21 cellular contexts compared by ENCODE assay signal in genomic region chr10:18279202-18279601, GRCh38.
DNase-seq lines count a peak whose midpoint lies in the region; ATAC-seq, FAIRE-seq and TF ChIP-seq lines count a peak whose summit lies in the region.
"Had no signal": no experiment of that assay in that cellular context is flagged by ENCODE, and none has a peak within 500 bp of the region (broad histone marks: within the 10 kb centered on the region; RNA-seq: fewer than 3 reads in every experiment).

No MANE protein-coding gene starts in this region.

- no peak for ATAC-seq in GM18867 (IDR thresholded peaks at IDR 0.05; ENCODE audit: unreplicated experiment)
- ATAC-seq: gastrocnemius medialis; Panc1; stimulated activated effector memory CD8-positive, alpha-beta T cell treated with anti-CD3 and anti-CD28 coated beads, Interleukin-12 subunit alpha, Interleukin-12 subunit beta, amount 100 ng/mL, for 72 hours had no signal

- DNase-seq in MG63 (peak; percentile 40), astrocyte (ENCODE audit: low read depth) (peak; percentile 25), keratinocyte (ENCODE audit: low read depth, low spot score) (no peak), chondrocyte (ENCODE audit: low spot score) (no peak), cerebellum (ENCODE audit: low spot score) (no peak), neural progenitor cell (ENCODE audit: low spot score) (no peak)
- DNase-seq: activated B cell treated with CpG ODN at 0.5 μM for 24 hours; activated effector memory CD4-positive, alpha-beta T cell treated with anti-CD3 and anti-CD28 coated beads, Interleukin-2, amount 50 U/mL, for 16 hours; DMS153; gastrocnemius medialis; KBM-7; NCI-H1930; NCI-H526; trophoblast cell had no signal

- H3K9ac ChIP-seq in BLaER1 treated with 17β-estradiol and CSF1 and Interleukin-3, amounts not matched to agents 10 nM and 100 nM = peak overlapping the region in 4 of 11 experiments; percentile 38 to 73 (median 65); a peak in 6 of 22 replicates
- no peak overlapping the region for H3K9ac ChIP-seq in astrocyte (ENCODE audit: low read length)
- H3K9ac ChIP-seq in keratinocyte (ENCODE audit: control insufficient read depth, extremely low read depth, insufficient read depth, low read length) = no peak overlapping the region
- no peak overlapping the region for H3K9ac ChIP-seq in neural progenitor cell

- dilution Hi-C loops in keratinocyte (cut with MboI; ENCODE audit: extremely low pct_ligation_motif_present, low sequenced_read_pairs) = no loop called here

- FAIRE-seq in astrocyte (lab: Jason Lieb, UNC) (no peak), keratinocyte (lab: Jason Lieb, UNC) (no peak)

- no peaks in the 10 kb centered on the region for H3K9me1 ChIP-seq in keratinocyte (ENCODE audit: control insufficient read depth, extremely low read depth, insufficient read depth, low read length)

- H3K27ac Mint-ChIP-seq in astrocyte (ENCODE audit: unreplicated experiment) (no peak overlapping the region), chondrocyte (ENCODE audit: unreplicated experiment) (no peak overlapping the region), neural progenitor cell (no peak overlapping the region)
- H3K27ac Mint-ChIP-seq: activated B cell treated with CpG ODN at 0.5 μM for 24 hours; B cell; mesothelial cell of epicardium; stimulated activated effector memory CD8-positive, alpha-beta T cell treated with anti-CD3 and anti-CD28 coated beads, Interleukin-12 subunit alpha, Interleukin-12 subunit beta, amount 100 ng/mL, for 72 hours had no signal

- no peaks in the 10 kb centered on the region for H3F3A ChIP-seq in neural progenitor cell (ENCODE audit: low read depth)

- H3K36me3 Mint-ChIP-seq in astrocyte (ENCODE audit: low read depth, unreplicated experiment) (no peaks in the 10 kb centered on the region), chondrocyte (ENCODE audit: low read depth) (no peaks in the 10 kb centered on the region), neural progenitor cell (no peaks in the 10 kb centered on the region)
- H3K36me3 Mint-ChIP-seq: mesothelial cell of epicardium; stimulated activated effector memory CD8-positive, alpha-beta T cell treated with anti-CD3 and anti-CD28 coated beads, Interleukin-12 subunit alpha, Interleukin-12 subunit beta, amount 100 ng/mL, for 72 hours had no signal

- H3K27me3 ChIP-seq in BLaER1 treated with 17β-estradiol and CSF1 and Interleukin-3, amounts not matched to agents 10 nM and 100 nM = no peaks in the 10 kb centered on the region
- H3K27me3 ChIP-seq in MG63 (no peaks in the 10 kb centered on the region; the same call in 1 of the 2 replicates), astrocyte (ENCODE audit: insufficient read depth, low read length) (no peaks in the 10 kb centered on the region), keratinocyte (ENCODE audit: control insufficient read depth, extremely low read depth, insufficient read depth, low read length) (no peaks in the 10 kb centered on the region), neural progenitor cell (no peaks in the 10 kb centered on the region)
- H3K27me3 ChIP-seq: ascending aorta, gastrocnemius medialis had no signal

- no peak overlapping the region for H3K4me3 ChIP-seq in BLaER1 treated with 17β-estradiol and CSF1 and Interleukin-3, amounts not matched to agents 10 nM and 100 nM
- no peak overlapping the region for H3K4me3 ChIP-seq in MG63
- no peak overlapping the region for H3K4me3 ChIP-seq in astrocyte (ENCODE audit: insufficient read depth, low read depth, low read length)
- H3K4me3 ChIP-seq in keratinocyte (ENCODE audit: control insufficient read depth in 2 of 3, extremely low read depth in 1 of 3, insufficient read depth in 2 of 3, low read depth in 1 of 3, low read length in 3 of 3) = no peak overlapping the region
- no peak overlapping the region for H3K4me3 ChIP-seq in neural progenitor cell
- H3K4me3 ChIP-seq: ascending aorta, gastrocnemius medialis had no signal

- H3K79me2 ChIP-seq in astrocyte (ENCODE audit: insufficient read depth, low read length) = no peaks in the 10 kb centered on the region
- H3K79me2 ChIP-seq in keratinocyte (ENCODE audit: control insufficient read depth, insufficient read depth, low read length) = no peaks in the 10 kb centered on the region
- H3K79me2 ChIP-seq in neural progenitor cell (ENCODE audit: low read depth) = no peaks in the 10 kb centered on the region

- no peaks in the 10 kb centered on the region for H3K36me3 ChIP-seq in BLaER1 treated with 17β-estradiol and CSF1 and Interleukin-3, amounts not matched to agents 10 nM and 100 nM
- H3K36me3 ChIP-seq in MG63 = no peaks in the 10 kb centered on the region
- no peaks in the 10 kb centered on the region for H3K36me3 ChIP-seq in astrocyte (ENCODE audit: insufficient read depth, low read length)
- H3K36me3 ChIP-seq in keratinocyte (ENCODE audit: control insufficient read depth in 2 of 2, extremely low read depth in 1 of 2, insufficient read depth in 2 of 2, low read length in 2 of 2) = no peaks in the 10 kb centered on the region
- no peaks in the 10 kb centered on the region for H3K36me3 ChIP-seq in neural progenitor cell
- H3K36me3 ChIP-seq: ascending aorta, gastrocnemius medialis had no signal

- H3K4me1 Mint-ChIP-seq in astrocyte (ENCODE audit: low read depth, unreplicated experiment) = peaks cover 4% of the 10 kb centered on the region
- no peaks in the 10 kb centered on the region for H3K4me1 Mint-ChIP-seq in chondrocyte (ENCODE audit: low read depth)
- H3K4me1 Mint-ChIP-seq in neural progenitor cell = peaks cover 3% of the 10 kb centered on the region
- H3K4me1 Mint-ChIP-seq: activated B cell treated with CpG ODN at 0.5 μM for 24 hours; B cell; mesothelial cell of epicardium; stimulated activated effector memory CD8-positive, alpha-beta T cell treated with anti-CD3 and anti-CD28 coated beads, Interleukin-12 subunit alpha, Interleukin-12 subunit beta, amount 100 ng/mL, for 72 hours had no signal

- peaks cover 0 to 27% (median 10%) of the 10 kb centered on the region in 10 experiments; a peak in 11 of 20 replicates for H3K4me1 ChIP-seq in BLaER1 treated with 17β-estradiol and CSF1 and Interleukin-3, amounts not matched to agents 10 nM and 100 nM
- H3K4me1 ChIP-seq in astrocyte (ENCODE audit: insufficient read depth, low read length) (no peaks in the 10 kb centered on the region), keratinocyte (ENCODE audit: control insufficient read depth, extremely low read depth, insufficient read depth, low read length) (peaks cover 4% of the 10 kb centered on the region), neural progenitor cell (peaks cover 7% of the 10 kb centered on the region)
- H3K4me1 ChIP-seq: ascending aorta, gastrocnemius medialis had no signal

- H3K27ac ChIP-seq in BLaER1 treated with 17β-estradiol and CSF1 and Interleukin-3, amounts not matched to agents 10 nM and 100 nM = peak overlapping the region in 8 of 11 experiments; percentile 14 to 92 (median 72); a peak in 14 of 22 replicates
- H3K27ac ChIP-seq in astrocyte (ENCODE audit: low read depth, low read length) = no peak overlapping the region
- H3K27ac ChIP-seq in keratinocyte (ENCODE audit: control insufficient read depth, insufficient read depth, low read length) = no peak overlapping the region
- no peak overlapping the region for H3K27ac ChIP-seq in neural progenitor cell
- H3K27ac ChIP-seq: ascending aorta, gastrocnemius medialis had no signal

- H2AFZ ChIP-seq in astrocyte (ENCODE audit: low read depth, low read length) (no peak overlapping the region), keratinocyte (ENCODE audit: control insufficient read depth, low read length) (no peak overlapping the region), neural progenitor cell (replicated peaks) (no peak overlapping the region)

- H3K9me3 Mint-ChIP-seq in astrocyte (ENCODE audit: unreplicated experiment) (no peaks in the 10 kb centered on the region), chondrocyte (ENCODE audit: low read depth) (no peaks in the 10 kb centered on the region), neural progenitor cell (peaks cover 3% of the 10 kb centered on the region)
- H3K9me3 Mint-ChIP-seq: activated B cell treated with CpG ODN at 0.5 μM for 24 hours; mesothelial cell of epicardium; stimulated activated effector memory CD8-positive, alpha-beta T cell treated with anti-CD3 and anti-CD28 coated beads, Interleukin-12 subunit alpha, Interleukin-12 subunit beta, amount 100 ng/mL, for 72 hours had no signal

- TF ChIP-seq CTCF in astrocyte (IDR thresholded peaks at IDR 0.05; ENCODE audit: insufficient read depth, low read depth, low read length) (no peak), keratinocyte (optimal IDR thresholded peaks at IDR 0.05 in 1 of 3, IDR thresholded peaks at IDR 0.05 in 1 of 3, conservative IDR thresholded peaks at IDR 0.05 in 1 of 3; ENCODE audit: extremely low read depth in 1 of 3, insufficient read depth in 2 of 3, low read length in 3 of 3) (no peak), chondrocyte (IDR thresholded peaks at IDR 0.05) (no peak), neural progenitor cell (IDR thresholded peaks at IDR 0.05) (no peak)

- H3K4me3 Mint-ChIP-seq in astrocyte (ENCODE audit: unreplicated experiment) (no peak overlapping the region), chondrocyte (ENCODE audit: unreplicated experiment) (no peak overlapping the region), neural progenitor cell (no peak overlapping the region)
- H3K4me3 Mint-ChIP-seq: activated B cell treated with CpG ODN at 0.5 μM for 24 hours; B cell; mesothelial cell of epicardium; stimulated activated effector memory CD8-positive, alpha-beta T cell treated with anti-CD3 and anti-CD28 coated beads, Interleukin-12 subunit alpha, Interleukin-12 subunit beta, amount 100 ng/mL, for 72 hours had no signal

- H3K27me3 Mint-ChIP-seq in astrocyte (ENCODE audit: low read depth, unreplicated experiment) = no peaks in the 10 kb centered on the region
- no peaks in the 10 kb centered on the region for H3K27me3 Mint-ChIP-seq in chondrocyte (ENCODE audit: low read depth)
- H3K27me3 Mint-ChIP-seq in neural progenitor cell (ENCODE audit: insufficient read depth, low read depth) = no peaks in the 10 kb centered on the region

- no peaks in the 10 kb centered on the region for H4K20me1 ChIP-seq in BLaER1 treated with 17β-estradiol and CSF1 and Interleukin-3, amounts not matched to agents 10 nM and 100 nM
- no peaks in the 10 kb centered on the region for H4K20me1 ChIP-seq in astrocyte (ENCODE audit: insufficient read depth, low read length)
- no peaks in the 10 kb centered on the region for H4K20me1 ChIP-seq in keratinocyte (ENCODE audit: control insufficient read depth, extremely low read depth, insufficient read depth, low read length)
- no peaks in the 10 kb centered on the region for H4K20me1 ChIP-seq in neural progenitor cell (ENCODE audit: low read depth)

- H3K9me3 ChIP-seq in BLaER1 treated with 17β-estradiol and CSF1 and Interleukin-3, amounts not matched to agents 10 nM and 100 nM (replicated peaks in 1 of 11) = no peaks in the 10 kb centered on the region
- H3K9me3 ChIP-seq in MG63 = no peaks in the 10 kb centered on the region
- H3K9me3 ChIP-seq in astrocyte (ENCODE audit: insufficient read depth, low read depth, low read length) = no peaks in the 10 kb centered on the region
- H3K9me3 ChIP-seq in keratinocyte (ENCODE audit: control insufficient read depth, low read depth, low read length) = no peaks in the 10 kb centered on the region
- H3K9me3 ChIP-seq in neural progenitor cell (ENCODE audit: low read depth) = no peaks in the 10 kb centered on the region
- H3K9me3 ChIP-seq: ascending aorta, gastrocnemius medialis had no signal

- peak overlapping the region in 7 of 11 experiments; percentile 19 to 72 (median 59); a peak in 11 of 22 replicates for H3K4me2 ChIP-seq in BLaER1 treated with 17β-estradiol and CSF1 and Interleukin-3, amounts not matched to agents 10 nM and 100 nM
- H3K4me2 ChIP-seq in astrocyte (ENCODE audit: low read length) (no peak overlapping the region), keratinocyte (ENCODE audit: control insufficient read depth, extremely low read depth, insufficient read depth, low read depth, low read length) (peak overlapping the region; percentile 5), neural progenitor cell (no peak overlapping the region)

Comparison
In these comparisons a context has a peak if more than half of its experiments do, and no peak if none do; other contexts are left out.
1. H3K27ac ChIP-seq: peak in BLaER1 treated with 17β-estradiol and CSF1 and Interleukin-3, amounts not matched to agents 10 nM and 100 nM (8 of 11); none in astrocyte (single experiment), keratinocyte (single experiment) and neural progenitor cell (single experiment).
2. H3K4me2 ChIP-seq: peak in BLaER1 treated with 17β-estradiol and CSF1 and Interleukin-3, amounts not matched to agents 10 nM and 100 nM (7 of 11) and keratinocyte (single experiment); none in astrocyte (single experiment) and neural progenitor cell (single experiment).
3. DNase-seq: peak in MG63 (single experiment) and astrocyte (single experiment); none in keratinocyte (single experiment), chondrocyte (single experiment), cerebellum (single experiment) and neural progenitor cell (single experiment).